Comparison of ENCODE assay signal across 28 cellular contexts in genomic region chr10:36671607-36672006, GRCh38.
DNase-seq lines count a peak whose midpoint lies in the region; FAIRE-seq and TF ChIP-seq lines count a peak whose summit lies in the region.
"Had no signal": no experiment of that assay in that cellular context is flagged by ENCODE, and none has a peak within 500 bp of the region (broad histone marks: within the 10 kb centered on the region; RNA-seq: fewer than 3 reads in every experiment).

No MANE protein-coding gene starts in this region.

- intact Hi-C loops in ovary (cut with DNase I): no loop called here

- H3K23me2 ChIP-seq in H9 (ENCODE audit: insufficient read length, low read depth, low read length, poor library complexity, severe bottlenecking): no peaks in the 10 kb centered on the region

- H3K27me3 Mint-ChIP-seq in H9 (ENCODE audit: low read depth): no peaks in the 10 kb centered on the region
- H3K27me3 Mint-ChIP-seq: activated B cell treated with CpG ODN at 0.5 μM for 24 hours; activated CD4-positive, alpha-beta memory T cell treated with anti-CD3 and anti-CD28 coated beads, Interleukin-2, amount 10 ng/mL, durations not matched to agents 7 days and 5 days; activated naive CD4-positive, alpha-beta T cell treated with anti-CD3 and anti-CD28 coated beads, Interleukin-2, amount 10 ng/mL, durations not matched to agents 7 days and 5 days; naive thymus-derived CD4-positive, alpha-beta T cell had no signal

- no peak overlapping the region for H3K4ac ChIP-seq in H9 (ENCODE audit: low read depth, low read length)

- H3K4me1 ChIP-seq in ovary (ENCODE audit: insufficient read depth) (no peaks in the 10 kb centered on the region), H9 (ENCODE audit: insufficient read depth, low read length) (no peaks in the 10 kb centered on the region)
- H3K4me1 ChIP-seq: HAP-1, suprapubic skin had no signal

- no peak overlapping the region for H3K18ac ChIP-seq in H9 (ENCODE audit: insufficient read length, low read depth, low read length)

- no peaks in the 10 kb centered on the region for H4K20me1 ChIP-seq in H9 (ENCODE audit: control insufficient read depth, insufficient read depth, insufficient read length)

- no peak for TF ChIP-seq POLR2A in ovary (IDR thresholded peaks at IDR 0.05)

- no peak overlapping the region for H2BK120ac ChIP-seq in H9 (ENCODE audit: low read depth, low read length, poor library complexity, severe bottlenecking)

- DNase-seq in SIG-M5 treated with dmso at 0.1 percent for 504 hours (lab: John Stamatoyannopoulos, UW; ENCODE audit: unreplicated experiment): peak; percentile 4
- DNase-seq in SIG-M5 (lab: John Stamatoyannopoulos, UW): no peak
- peak; percentile 18 for DNase-seq in fibroblast of mammary gland (ENCODE audit: low read depth)
- no peak for DNase-seq in ovary
- DNase-seq in activated CD8-positive, alpha-beta memory T cell treated with anti-CD3 and anti-CD28 coated beads for 24 hours: no peak
- DNase-seq in H9: no peak
- DNase-seq in 8988T: no peak
- DNase-seq: activated B cell treated with CpG ODN at 0.5 μM for 24 hours; activated CD4-positive, alpha-beta memory T cell treated with anti-CD3 and anti-CD28 coated beads, Interleukin-2, amount 10 ng/mL, durations not matched to agents 7 days and 5 days; activated naive CD4-positive, alpha-beta T cell treated with anti-CD3 and anti-CD28 coated beads, Interleukin-2, amount 10 ng/mL, durations not matched to agents 7 days and 5 days; activated T-cell treated with anti-CD3 and anti-CD28 coated beads, Interleukin-2, amount 50 U/mL, for 4 hours; CD8-positive, alpha-beta T cell; dorsolateral prefrontal cortex; naive thymus-derived CD4-positive, alpha-beta T cell; NCI-H1092 treated with DMSO at 0.1 percent for 48 hours; NCI-H2081; NCI-H510A treated with DMSO at 0.1 percent for 48 hours; posterior cingulate gyrus; small intestine; T-helper 1 cell had no signal

- no peak overlapping the region for H2BK20ac ChIP-seq in H9 (ENCODE audit: low read depth, low read length, poor library complexity, severe bottlenecking)

- peak; percentile 87 for FAIRE-seq in TTC549 (lab: Jason Lieb, UNC)
- FAIRE-seq: islet of Langerhans, small intestine had no signal

- H3K9me3 Mint-ChIP-seq in H9: no peaks in the 10 kb centered on the region
- H3K9me3 Mint-ChIP-seq: activated B cell treated with CpG ODN at 0.5 μM for 24 hours had no signal

- no peak overlapping the region for H4K8ac ChIP-seq in H9 (replicated peaks; ENCODE audit: insufficient read length, low read depth, low read length)

- H3K14ac ChIP-seq in H9 (ENCODE audit: insufficient read depth, low read length): no peak overlapping the region

- H3K27ac ChIP-seq in ovary (no peak overlapping the region), H9 (ENCODE audit: insufficient read length, low read depth, low read length) (no peak overlapping the region)
- H3K27ac ChIP-seq: 22Rv1, dorsolateral prefrontal cortex, HL-60, RWPE1, suprapubic skin had no signal

- no peaks in the 10 kb centered on the region for H3K79me2 ChIP-seq in H9 (ENCODE audit: insufficient read depth, low read length)

- H3K36me3 ChIP-seq in ovary: no peaks in the 10 kb centered on the region
- H3K36me3 ChIP-seq: HAP-1, suprapubic skin had no signal

- no peak overlapping the region for H3K9ac ChIP-seq in H9 (ENCODE audit: extremely low read depth, insufficient read length, low read length)

- H3K36me3 Mint-ChIP-seq in H9 (ENCODE audit: insufficient read depth in 1 of 3, low read depth in 3 of 3): no peaks in the 10 kb centered on the region
- H3K36me3 Mint-ChIP-seq: activated naive CD4-positive, alpha-beta T cell treated with anti-CD3 and anti-CD28 coated beads, Interleukin-2, amount 10 ng/mL, durations not matched to agents 7 days and 5 days; brain; CD8-positive, alpha-beta T cell; naive thymus-derived CD4-positive, alpha-beta T cell had no signal

- H2AK5ac ChIP-seq in H9 (ENCODE audit: insufficient read length, low read length): no peak overlapping the region

- H4K91ac ChIP-seq in H9 (ENCODE audit: insufficient read length, low read depth, low read length): no peak overlapping the region

- H3K4me3 ChIP-seq in fibroblast of mammary gland (ENCODE audit: control insufficient read depth, low read depth, low read length) (no peak overlapping the region), ovary (no peak overlapping the region)
- H3K4me3 ChIP-seq: dorsolateral prefrontal cortex, HAP-1, suprapubic skin had no signal

- no peak overlapping the region for H3T11ph ChIP-seq in H9 (ENCODE audit: low read length)

- H3K9me3 ChIP-seq in ovary: no peaks in the 10 kb centered on the region
- H3K9me3 ChIP-seq in H9 (ENCODE audit: control insufficient read depth, low read depth, low read length): no peaks in the 10 kb centered on the region
- H3K9me3 ChIP-seq: HAP-1, suprapubic skin had no signal

- H2BK5ac ChIP-seq in H9 (ENCODE audit: insufficient read length, low read length): no peak overlapping the region

- H3K27me3 ChIP-seq in ovary: no peaks in the 10 kb centered on the region
- H3K27me3 ChIP-seq in H9 (ENCODE audit: insufficient read depth, low read length): no peaks in the 10 kb centered on the region
- H3K27me3 ChIP-seq: dorsolateral prefrontal cortex, suprapubic skin had no signal

- H3K4me1 Mint-ChIP-seq in H9: no peaks in the 10 kb centered on the region
- H3K4me1 Mint-ChIP-seq: activated B cell treated with CpG ODN at 0.5 μM for 24 hours; activated CD4-positive, alpha-beta memory T cell treated with anti-CD3 and anti-CD28 coated beads, Interleukin-2, amount 10 ng/mL, durations not matched to agents 7 days and 5 days; activated naive CD4-positive, alpha-beta T cell treated with anti-CD3 and anti-CD28 coated beads, Interleukin-2, amount 10 ng/mL, durations not matched to agents 7 days and 5 days; naive thymus-derived CD4-positive, alpha-beta T cell had no signal

- no peak overlapping the region for H3K4me3 Mint-ChIP-seq in H9
- H3K4me3 Mint-ChIP-seq: activated B cell treated with CpG ODN at 0.5 μM for 24 hours; activated CD4-positive, alpha-beta memory T cell treated with anti-CD3 and anti-CD28 coated beads, Interleukin-2, amount 10 ng/mL, durations not matched to agents 7 days and 5 days; activated naive CD4-positive, alpha-beta T cell treated with anti-CD3 and anti-CD28 coated beads, Interleukin-2, amount 10 ng/mL, durations not matched to agents 7 days and 5 days; activated T-cell treated with anti-CD3 and anti-CD28 coated beads, Interleukin-2, amount 50 U/mL, for 4 hours; brain; CD8-positive, alpha-beta T cell; naive thymus-derived CD4-positive, alpha-beta T cell had no signal

- no peak overlapping the region for H2AFZ ChIP-seq in H9 (ENCODE audit: low read length)

- H3K79me1 ChIP-seq in H9 (ENCODE audit: insufficient read depth, low read depth, low read length, poor library complexity, severe bottlenecking): no peaks in the 10 kb centered on the region

- no peak overlapping the region for H4K5ac ChIP-seq in H9 (ENCODE audit: insufficient read length, low read depth, low read length)

- no peak overlapping the region for H3K4me2 ChIP-seq in H9 (ENCODE audit: insufficient read depth, insufficient read length, low read length)

- no peak overlapping the region for H2BK12ac ChIP-seq in H9 (ENCODE audit: insufficient read length, low read depth, low read length)

- no peak overlapping the region for H3K27ac Mint-ChIP-seq in H9
- H3K27ac Mint-ChIP-seq: activated B cell treated with CpG ODN at 0.5 μM for 24 hours; activated CD4-positive, alpha-beta memory T cell treated with anti-CD3 and anti-CD28 coated beads, Interleukin-2, amount 10 ng/mL, durations not matched to agents 7 days and 5 days; activated naive CD4-positive, alpha-beta T cell treated with anti-CD3 and anti-CD28 coated beads, Interleukin-2, amount 10 ng/mL, durations not matched to agents 7 days and 5 days; CD8-positive, alpha-beta T cell; naive thymus-derived CD4-positive, alpha-beta T cell had no signal

- H2BK15ac ChIP-seq in H9 (ENCODE audit: low read depth, low read length): no peak overlapping the region

- TF ChIP-seq CTCF in fibroblast of mammary gland (conservative IDR thresholded peaks at IDR 0.05; ENCODE audit: control insufficient read depth, insufficient read depth, low read depth, low read length) (no peak), ovary (IDR thresholded peaks at IDR 0.05) (no peak), H9 (conservative IDR thresholded peaks at IDR 0.05) (no peak)

- no peak overlapping the region for H3K23ac ChIP-seq in H9 (ENCODE audit: insufficient read length, low read depth, low read length)

- TF ChIP-seq EP300 in ovary (IDR thresholded peaks at IDR 0.05): no peak

- 71 to 72% (median 71%) methylated on average over 8 of the region's 8 CpGs for WGBS in ovary, 3 donors
- no CpG with 5 or more reads among the region's 8 CpGs for WGBS in H9 (ENCODE audit: extremely low coverage, insufficient read length, low lambda C conversion rate)

- no peak overlapping the region for H3K56ac ChIP-seq in H9 (ENCODE audit: insufficient read length, low read depth, low read length)

Comparison
In these comparisons a context has a peak if more than half of its experiments do, and no peak if none do; other contexts are left out.
1. DNase-seq: peak in SIG-M5 treated with dmso at 0.1 percent for 504 hours (single experiment) and fibroblast of mammary gland (single experiment); none in SIG-M5 (single experiment), ovary (0 of 5), activated CD8-positive, alpha-beta memory T cell treated with anti-CD3 and anti-CD28 coated beads for 24 hours (single experiment), H9 (single experiment) and 8988T (single experiment).